ENCODE assay signal across 14 cellular contexts in genomic region chr11:19110290-19110689, GRCh38. TPM values are rescaled to one million over a fixed set of nuclear protein-coding genes. Genes with fewer than 3 reads are reported as not detected.
DNase-seq lines count a peak whose midpoint lies in the region; ATAC-seq and TF ChIP-seq lines count a peak whose summit lies in the region.
"Had no signal": no experiment of that assay in that cellular context is flagged by ENCODE, and none has a peak within 500 bp of the region (broad histone marks: within the 10 kb centered on the region; RNA-seq: fewer than 3 reads in every experiment).

No MANE protein-coding gene starts in this region.

- peak overlapping the region in 4 of 10 donors; percentile 10 to 62 (median 43) for H3K27ac ChIP-seq in heart right ventricle
- H3K27ac ChIP-seq in stomach, result no peak overlapping the region
- H3K27ac ChIP-seq: A549 had no signal

- no peak for TF ChIP-seq POLR2A in stomach (IDR thresholded peaks at IDR 0.05)

- TF ChIP-seq EP300 in stomach (IDR thresholded peaks at IDR 0.05), result no peak

- no peaks in the 10 kb centered on the region for H3K27me3 ChIP-seq in heart right ventricle
- peaks cover 0 to 4% (median 0%) of the 10 kb centered on the region in 3 donors for H3K27me3 ChIP-seq in stomach
- no peaks in the 10 kb centered on the region for H3K27me3 ChIP-seq in BE2C

- 54 to 62% methylated on average over 2 of the region's 2 CpGs for WGBS in heart right ventricle, 2 donors
- 56 to 67% (median 59%) methylated on average over 2 of the region's 2 CpGs for WGBS in stomach, 5 donors

- intact Hi-C loops in heart right ventricle (cut with DNase I), result loop anchor here in 3 of 10 donors (1.0 to 5.0 kb wide), 3 partner anchors 33 kb away; no protein-coding TSS in a partner anchor
- intact Hi-C loops in stomach (cut with DNase I; ENCODE audit: low total_unique reads), result no loop called here

- peak in 4 of 9 donors; percentile 17 to 44 (median 42) for TF ChIP-seq CTCF in heart right ventricle (IDR thresholded peaks at IDR 0.05)
- no peak for TF ChIP-seq CTCF in stomach (IDR thresholded peaks at IDR 0.05)
- no peak for TF ChIP-seq CTCF in BE2C (IDR thresholded peaks at IDR 0.05; ENCODE audit: low read depth, low read length)

- H3K4me3 ChIP-seq in heart right ventricle, result no peak overlapping the region
- H3K4me3 ChIP-seq in stomach, result no peak overlapping the region
- no peak overlapping the region for H3K4me3 ChIP-seq in BE2C (ENCODE audit: low read depth, low read length)
- H3K4me3 ChIP-seq: A549 had no signal

- peak in 7 of 8 donors; percentile 69 to 94 (median 90) for ATAC-seq in heart right ventricle
- no peak for ATAC-seq in GM19452 (IDR thresholded peaks at IDR 0.05; ENCODE audit: unreplicated experiment)
- ATAC-seq: A549 had no signal

- H3K4me1 ChIP-seq in heart right ventricle (peaks cover 0 to 8% (median 0%) of the 10 kb centered on the region in 9 donors), stomach (no peaks in the 10 kb centered on the region), BE2C (no peaks in the 10 kb centered on the region)
- H3K4me1 ChIP-seq: A549 had no signal

- no peaks in the 10 kb centered on the region for H3K9me3 ChIP-seq in heart right ventricle
- no peaks in the 10 kb centered on the region for H3K9me3 ChIP-seq in stomach
- H3K9me3 ChIP-seq in BE2C, result no peaks in the 10 kb centered on the region
- H3K9me3 ChIP-seq: A549 had no signal

- peak; percentile 17 for DNase-seq in DMS53 (lab: John Stamatoyannopoulos, UW)
- DNase-seq in DMS53 treated with DMSO at 0.1 percent for 48 hours (lab: John Stamatoyannopoulos, UW; ENCODE audit: unreplicated experiment), result no peak
- DNase-seq in NCI-H524 (lab: John Stamatoyannopoulos, UW), result peak; percentile 29 to 63
- DNase-seq in heart right ventricle, result peak; percentile 47 to 61
- DNase-seq in stomach, result peak; percentile 45
- no peak for DNase-seq in DMS114 treated with DMSO at 0.1 percent for 48 hours (lab: John Stamatoyannopoulos, UW; ENCODE audit: unreplicated experiment)
- no peak for DNase-seq in BE2C
- DNase-seq: activated CD4-positive, alpha-beta T cell treated with anti-CD3 and anti-CD28 coated beads, Interleukin-2, amount 50 U/mL, for 48 hours; CD4-positive, CD25-positive, alpha-beta regulatory T cell; kidney glomerular epithelial cell had no signal

- H3K36me3 ChIP-seq in heart right ventricle (no peaks in the 10 kb centered on the region), stomach (no peaks in the 10 kb centered on the region), BE2C (no peaks in the 10 kb centered on the region)

RNA-seq across cellular contexts. Expression of gene ZDHHC13, which starts 6.7 kb away (rescaled TPM):
- total RNA-seq in heart right ventricle, result 1 to 10 TPM; 6.0 to 9.3 (median 6.8) TPM
- 1 to 10 TPM; 8.0 to 9.4 TPM for polyA plus RNA-seq in heart right ventricle
- total RNA-seq in stomach, result 10 to 100 TPM; 10.3 to 43.9 (median 20.9) TPM
- 10 to 100 TPM in 1 of 3 donors, 1 to 10 TPM in 2; 5.5 to 22.2 (median 8.0) TPM for polyA plus RNA-seq in stomach
- polyA plus RNA-seq in BE2C (2012; ENCODE audit: insufficient read depth, insufficient read length, low read depth), result 2.8 TPM

RNA-seq across cellular contexts. Expression of gene MRGPRX2, which starts 49.8 kb away (rescaled TPM):
- total RNA-seq in heart right ventricle (under 1 TPM in 1 of 10 donors, not detected in 9; 0.15 TPM), stomach (not detected)
- polyA plus RNA-seq in heart right ventricle (not detected), stomach (not detected)
- not detected for polyA plus RNA-seq in BE2C (2012; ENCODE audit: insufficient read depth, insufficient read length, low read depth)
- total RNA-seq: CD4-positive, CD25-positive, alpha-beta regulatory T cell; chondrocyte; pulmonary artery endothelial cell had no signal
- polyA plus RNA-seq: A549; CD4-positive, CD25-positive, alpha-beta regulatory T cell had no signal

Comparison
In these comparisons a context has a peak if more than half of its experiments do, and no peak if none do; other contexts are left out.
1. DNase-seq: peak in DMS53 (single experiment), NCI-H524 (2 of 2), heart right ventricle (2 of 2) and stomach (single experiment); none in DMS53 treated with DMSO at 0.1 percent for 48 hours (single experiment), DMS114 treated with DMSO at 0.1 percent for 48 hours (single experiment) and BE2C (single experiment).